ENCODE assay signal across 17 cellular contexts in the genomic region with DNA sequence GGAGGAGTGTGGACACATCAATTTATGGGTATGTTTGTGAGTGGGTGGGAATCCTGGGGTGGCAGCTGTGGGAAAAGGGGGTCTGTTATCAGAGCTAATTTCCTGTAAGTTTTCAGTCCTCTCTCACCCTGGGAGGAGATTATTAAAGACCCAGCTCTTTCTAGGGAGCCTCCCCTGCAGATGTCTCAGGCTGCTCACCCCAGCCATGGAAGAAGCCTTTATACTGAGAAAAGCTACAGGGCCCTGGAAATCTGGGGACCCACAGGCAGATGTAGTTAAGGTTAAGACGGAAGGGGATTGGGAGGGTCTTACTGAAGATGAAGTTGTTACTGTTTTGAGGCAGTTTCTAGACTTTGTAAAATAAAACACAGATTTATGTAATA. TPM values are rescaled to one million over a fixed set of nuclear protein-coding genes. Genes with fewer than 3 reads are reported as not detected.
DNase-seq lines count a peak whose midpoint lies in the region; TF ChIP-seq lines count a peak whose summit lies in the region.
"Had no signal": no experiment of that assay in that cellular context is flagged by ENCODE, and none has a peak within 500 bp of the region (broad histone marks: within the 10 kb centered on the region; RNA-seq: fewer than 3 reads in every experiment).

No MANE protein-coding gene starts in this region.

- peak overlapping the region; percentile 69; the same call in 1 of the 2 replicates for H3K27ac ChIP-seq in GM23248
- peak overlapping the region; percentile 76 to 82 for H3K27ac ChIP-seq in coronary artery
- peak overlapping the region; percentile 82 for H3K27ac ChIP-seq in skeletal muscle tissue (ENCODE audit: low read depth, low read length)

- WGBS in GM23248 (ENCODE audit: low coverage in 1 of 2, low lambda C conversion rate in 2 of 2, missing lambda C conversion rate in 2 of 2), 2 experiments, result 47 to 48% methylated on average over 1 of the region's 1 CpG

- H3K27me3 ChIP-seq in GM23248 (replicated peaks; ENCODE audit: insufficient read depth), result no peaks in the 10 kb centered on the region
- H3K27me3 ChIP-seq in skeletal muscle tissue (ENCODE audit: control insufficient read depth in 3 of 3, insufficient read depth in 3 of 3, low read length in 3 of 3), result no peaks in the 10 kb centered on the region
- H3K27me3 ChIP-seq: esophagus squamous epithelium, left lung had no signal

- in situ Hi-C loops in GM23248 (cut with MboI), result no loop called here

- no peaks in the 10 kb centered on the region for H3K9me2 ChIP-seq in GM23248 (ENCODE audit: insufficient read depth)

- H3K4me3 ChIP-seq in GM23248 (no peak overlapping the region), coronary artery (no peak overlapping the region), skeletal muscle tissue (ENCODE audit: low read length in 3 of 3) (peak overlapping the region in 1 of 3 donors; percentile 9)
- H3K4me3 ChIP-seq: GM12878, left lung had no signal

- TF ChIP-seq CTCF in coronary artery (IDR thresholded peaks at IDR 0.05), result no peak

- peaks cover 80% of the 10 kb centered on the region for H3K79me2 ChIP-seq in GM23248 (ENCODE audit: insufficient read depth)

- H3F3A ChIP-seq in GM23248 (ENCODE audit: insufficient read depth), result no peaks in the 10 kb centered on the region

- peak overlapping the region; percentile 67 for H3K9ac ChIP-seq in GM23248
- peak overlapping the region in 2 of 3 donors; percentile 10 to 19 for H3K9ac ChIP-seq in skeletal muscle tissue (ENCODE audit: low read depth in 1 of 3, low read length in 3 of 3)

- peaks cover 20% of the 10 kb centered on the region for H3K4me1 ChIP-seq in GM23248 (ENCODE audit: insufficient read depth)
- H3K4me1 ChIP-seq in skeletal muscle tissue (ENCODE audit: control insufficient read depth in 3 of 3, insufficient read depth in 3 of 3, low read length in 3 of 3), result peaks cover 15 to 17% (median 15%) of the 10 kb centered on the region in 3 donors

- DNase-seq in GM23248 (no peak), NCI-H69 (lab: John Stamatoyannopoulos, UW) (peak; percentile 9), coronary artery (ENCODE audit: low spot score) (no peak), NCI-H1417 treated with DMSO at 0.1 percent for 48 hours (lab: John Stamatoyannopoulos, UW) (no peak), AML-193 (lab: John Stamatoyannopoulos, UW) (no peak), GF-D8 (lab: John Stamatoyannopoulos, UW) (no peak)
- DNase-seq: activated CD8-positive, alpha-beta memory T cell treated with anti-CD3 and anti-CD28 coated beads, Interleukin-2, amount 50 U/mL, for 4 hours; activated naive CD4-positive, alpha-beta T cell treated with anti-CD3 and anti-CD28 coated beads, Interleukin-2, amount 10 ng/mL, durations not matched to agents 7 days and 5 days; cortex of kidney; esophagus squamous epithelium; KG1; left lung; NCI-H187; NCI-H510A; nephron progenitor cell had no signal

- H3K9me3 ChIP-seq in GM23248 (ENCODE audit: low read depth) (no peaks in the 10 kb centered on the region), skeletal muscle tissue (ENCODE audit: control insufficient read depth in 3 of 3, low read length in 3 of 3) (no peaks in the 10 kb centered on the region)

- H4K20me1 ChIP-seq in GM23248 (ENCODE audit: insufficient read depth), result no peaks in the 10 kb centered on the region; the same call in 1 of the 2 replicates

- H2AFZ ChIP-seq in GM23248, result peak overlapping the region; percentile 77

- peak overlapping the region; percentile 80 for H3K4me2 ChIP-seq in GM23248 (ENCODE audit: unreplicated experiment)

- H3K36me3 ChIP-seq in GM23248 (ENCODE audit: low read depth) (no peaks in the 10 kb centered on the region), skeletal muscle tissue (ENCODE audit: control insufficient read depth in 3 of 3, insufficient read depth in 3 of 3, low read length in 3 of 3) (peaks cover 0 to 2% (median 0%) of the 10 kb centered on the region in 3 donors)

RNA-seq across cellular contexts. Expression of a gene that starts 4.6 kb away (rescaled TPM):
- total RNA-seq in GM23248 (2014; rRNA removed; shearing (Covaris generic)), result 6.6 and 8.7 TPM in 2 replicates
- polyA plus RNA-seq in GM23248 (2016; fragmentation: Nextera tagmentation; extraction: Ambion mirVana), result 3.6 and 5.0 TPM in 2 replicates
- total RNA-seq in skeletal muscle tissue, result 17.7 TPM
